In genomic region chr15:86915811-86916331, GRCh38 we compare ENCODE assay signal across 8 cellular contexts.
DNase-seq lines count a peak whose midpoint lies in the region; ATAC-seq and TF ChIP-seq lines count a peak whose summit lies in the region.

No MANE protein-coding gene starts in this region.

- TF ChIP-seq CTCF in BE2C (IDR thresholded peaks at IDR 0.05; ENCODE audit: low read depth, low read length), result peak; percentile 78

- DNase-seq in BE2C (peak; percentile 34), HT1080 (ENCODE audit: low read depth) (peak; percentile 79), SHP77 (lab: John Stamatoyannopoulos, UW) (peak; percentile 31 to 46), fibroblast of the conjunctiva (ENCODE audit: low read depth) (peak; percentile 14), pons (ENCODE audit: low spot score) (peak; percentile 98), NCI-H1092 treated with DMSO at 0.1 percent for 48 hours (lab: John Stamatoyannopoulos, UW) (no peak)
- DNase-seq in activated CD4-positive, CD25-positive, alpha-beta regulatory T cell treated with anti-CD3 and anti-CD28 coated beads, Interleukin-2, amount 50 U/mL, for 72 hours, result no peak

- H3K36me3 ChIP-seq in BE2C, result no peaks in the 10 kb centered on the region

- no peak overlapping the region for H3K4me3 ChIP-seq in BE2C (ENCODE audit: low read depth, low read length)

- no peak for ATAC-seq in GM19351 (IDR thresholded peaks at IDR 0.05; ENCODE audit: unreplicated experiment)

- no peaks in the 10 kb centered on the region for H3K9me3 ChIP-seq in BE2C

- no peaks in the 10 kb centered on the region for H3K4me1 ChIP-seq in BE2C

- 0 out of 2 replicates have a peak, but pooled peaks cover 6% of the 10 kb centered on the region for H3K27me3 ChIP-seq in BE2C

Comparison
In these comparisons a context has a peak if more than half of its experiments do, and no peak if none do; other contexts are left out.
1. DNase-seq: peak in BE2C (single experiment), HT1080 (single experiment), SHP77 (2 of 2), fibroblast of the conjunctiva (single experiment) and pons (single experiment); none in activated CD4-positive, CD25-positive, alpha-beta regulatory T cell treated with anti-CD3 and anti-CD28 coated beads, Interleukin-2, amount 50 U/mL, for 72 hours (single experiment) and NCI-H1092 treated with DMSO at 0.1 percent for 48 hours (single experiment).